ENCODE assay signal across 11 cellular contexts in genomic region chr10:72080042-72081035, GRCh38. TPM values are rescaled to one million over a fixed set of nuclear protein-coding genes. Genes with fewer than 3 reads are reported as not detected.
DNase-seq lines count a peak whose midpoint lies in the region; TF ChIP-seq lines count a peak whose summit lies in the region.
"Had no signal": no experiment of that assay in that cellular context is flagged by ENCODE, and none has a peak within 500 bp of the region (broad histone marks: within the 10 kb centered on the region; RNA-seq: fewer than 3 reads in every experiment).

No MANE protein-coding gene starts in this region.

- H2BK12ac ChIP-seq in trophoblast cell (ENCODE audit: low read length): no peak overlapping the region

- H2BK120ac ChIP-seq in trophoblast cell (ENCODE audit: insufficient read depth, low read length, poor library complexity): no peak overlapping the region

- no peak overlapping the region for H2AFZ ChIP-seq in trophoblast cell (ENCODE audit: insufficient read depth, low read length, poor library complexity)

- H3K4ac ChIP-seq in trophoblast cell (ENCODE audit: low read depth, low read length): no peak overlapping the region

- H3K27ac ChIP-seq in trophoblast cell (ENCODE audit: low read depth, low read length): no peak overlapping the region

- H3K9me3 ChIP-seq in trophoblast cell (ENCODE audit: insufficient read depth, low read depth, low read length): no peaks in the 10 kb centered on the region

- no peak for TF ChIP-seq CTCF in chondrocyte (IDR thresholded peaks at IDR 0.05)

- H3K79me2 ChIP-seq in trophoblast cell (ENCODE audit: control insufficient read depth, insufficient read depth, low read length, poor library complexity): no peaks in the 10 kb centered on the region

- H3K18ac ChIP-seq in trophoblast cell (ENCODE audit: low read length): no peak overlapping the region

- no peak overlapping the region for H2AK5ac ChIP-seq in trophoblast cell (ENCODE audit: low read length)

- H3K9ac ChIP-seq in trophoblast cell (ENCODE audit: low read length): no peak overlapping the region

- H3K36me3 Mint-ChIP-seq in chondrocyte (ENCODE audit: low read depth): no peaks in the 10 kb centered on the region

- DNase-seq in activated CD8-positive, alpha-beta memory T cell treated with anti-CD3 and anti-CD28 coated beads for 24 hours: peak; percentile 57
- no peak for DNase-seq in activated CD8-positive, alpha-beta memory T cell treated with anti-CD3 and anti-CD28 coated beads, Interleukin-2, amount 50 U/mL, for 48 hours
- peak; percentile 86 for DNase-seq in NCI-H226
- peak; percentile 38 for DNase-seq in chondrocyte (ENCODE audit: low spot score)
- peak; percentile 72 to 83 for DNase-seq in trophoblast cell
- no peak for DNase-seq in HCEC 1CT
- DNase-seq in amniotic stem cell (lab: John Stamatoyannopoulos, UW): no peak
- DNase-seq in KBM-7: no peak
- DNase-seq: cortex of kidney, SHP77 treated with DMSO at 0.1 percent for 48 hours had no signal

- H2BK5ac ChIP-seq in trophoblast cell (ENCODE audit: low read depth, low read length, poor library complexity): no peak overlapping the region

- H3K9me3 Mint-ChIP-seq in chondrocyte (ENCODE audit: low read depth): no peaks in the 10 kb centered on the region

- no peak overlapping the region for H4K12ac ChIP-seq in trophoblast cell (ENCODE audit: low read depth, low read length)

- H3K27ac Mint-ChIP-seq in chondrocyte (ENCODE audit: unreplicated experiment): no peak overlapping the region

- peaks cover 2 to 4% of the 10 kb centered on the region in 2 experiments for H3K4me1 ChIP-seq in trophoblast cell (ENCODE audit: control insufficient read depth in 1 of 2, insufficient read depth in 2 of 2, low read length in 2 of 2)

- WGBS in trophoblast cell (ENCODE audit: extremely low coverage, insufficient coverage, insufficient read length): no CpG with 5 or more reads among the region's 15 CpGs

- H3K4me3 Mint-ChIP-seq in chondrocyte (ENCODE audit: unreplicated experiment): no peak overlapping the region

- H3K27me3 Mint-ChIP-seq in chondrocyte (ENCODE audit: low read depth): peaks cover 4% of the 10 kb centered on the region

- no peaks in the 10 kb centered on the region for H3K27me3 ChIP-seq in trophoblast cell (ENCODE audit: insufficient read depth, low read length)

- H3K4me3 ChIP-seq in trophoblast cell (ENCODE audit: low read depth, low read length): no peak overlapping the region
- H3K4me3 ChIP-seq: smooth muscle cell had no signal

- no peak overlapping the region for H3K4me2 ChIP-seq in trophoblast cell (ENCODE audit: low read length)
- H3K4me2 ChIP-seq: smooth muscle cell had no signal

- no peaks in the 10 kb centered on the region for H3K36me3 ChIP-seq in trophoblast cell (ENCODE audit: control insufficient read depth in 1 of 2, insufficient read depth in 2 of 2, low read length in 2 of 2)

- no peak overlapping the region for H4K8ac ChIP-seq in trophoblast cell (ENCODE audit: low read depth, low read length)

- peaks cover 3% of the 10 kb centered on the region for H3K4me1 Mint-ChIP-seq in chondrocyte (ENCODE audit: low read depth)

- no peak overlapping the region for H3K23ac ChIP-seq in trophoblast cell (ENCODE audit: low read length)

- no peaks in the 10 kb centered on the region for H3K79me1 ChIP-seq in trophoblast cell (ENCODE audit: low read length)

- in situ Hi-C loops in KBM-7 (cut with MboI; ENCODE audit: low pct_unique_long_range_greater_than_20kb, low sequenced_read_pairs): no loop called here

- no peak overlapping the region for H3K14ac ChIP-seq in trophoblast cell (ENCODE audit: low read length)

- H4K91ac ChIP-seq in trophoblast cell (ENCODE audit: low read depth, low read length): no peak overlapping the region

RNA-seq across cellular contexts. Expression of gene SPOCK2, which starts 8.0 kb away (rescaled TPM):
- 0.32 to 1.4 TPM (median 0.80 TPM) in 3 replicates for total RNA-seq in chondrocyte
- 0.49 and 0.52 TPM in 2 replicates for polyA plus RNA-seq in trophoblast cell (2013)
- polyA plus RNA-seq: smooth muscle cell had no signal

Comparison
In these comparisons a context has a peak if more than half of its experiments do, and no peak if none do; other contexts are left out.
1. DNase-seq: peak in activated CD8-positive, alpha-beta memory T cell treated with anti-CD3 and anti-CD28 coated beads for 24 hours (single experiment), NCI-H226 (single experiment), chondrocyte (single experiment) and trophoblast cell (2 of 2); none in activated CD8-positive, alpha-beta memory T cell treated with anti-CD3 and anti-CD28 coated beads, Interleukin-2, amount 50 U/mL, for 48 hours (single experiment), HCEC 1CT (single experiment), amniotic stem cell (single experiment) and KBM-7 (single experiment).